ENCODE assay signal across 9 cellular contexts in genomic region chr2:133884739-133885381, GRCh38.
DNase-seq lines count a peak whose midpoint lies in the region; ATAC-seq and TF ChIP-seq lines count a peak whose summit lies in the region.
"Had no signal": no experiment of that assay in that cellular context is flagged by ENCODE, and none has a peak within 500 bp of the region (broad histone marks: within the 10 kb centered on the region; RNA-seq: fewer than 3 reads in every experiment).

No MANE protein-coding gene starts in this region.

- TF ChIP-seq CTCF in BE2C (IDR thresholded peaks at IDR 0.05; ENCODE audit: low read depth, low read length) (peak; percentile 31), GM13977 (IDR thresholded peaks at IDR 0.05; ENCODE audit: extremely low read depth, insufficient read depth, missing control alignments) (peak; percentile 41), esophagus muscularis mucosa (IDR thresholded peaks at IDR 0.05) (no peak)

- no peaks in the 10 kb centered on the region for H3K9me3 ChIP-seq in BE2C
- no peaks in the 10 kb centered on the region for H3K9me3 ChIP-seq in esophagus muscularis mucosa

- no peak for TF ChIP-seq POLR2A in esophagus muscularis mucosa (IDR thresholded peaks at IDR 0.05; ENCODE audit: low read depth)

- intact Hi-C loops in esophagus muscularis mucosa (cut with DNase I): loop anchor here (5.0 to 10.0 kb wide), 3 partner anchors 362 to 1010 kb away; no protein-coding TSS in a partner anchor

- H3K27me3 ChIP-seq in BE2C: no peaks in the 10 kb centered on the region
- H3K27me3 ChIP-seq in esophagus muscularis mucosa: no peaks in the 10 kb centered on the region

- WGBS in esophagus muscularis mucosa: 72% methylated on average over 2 of the region's 2 CpGs

- no peaks in the 10 kb centered on the region for H3K4me1 ChIP-seq in BE2C
- peaks cover 0 to 17% (median 15%) of the 10 kb centered on the region in 4 donors for H3K4me1 ChIP-seq in esophagus muscularis mucosa

- no peak overlapping the region for H3K27ac ChIP-seq in esophagus muscularis mucosa (replicated peaks in 1 of 4)

- no peaks in the 10 kb centered on the region for H3K36me3 ChIP-seq in BE2C
- no peaks in the 10 kb centered on the region for H3K36me3 ChIP-seq in esophagus muscularis mucosa

- ATAC-seq in GM18511 (IDR thresholded peaks at IDR 0.05; ENCODE audit: unreplicated experiment): no peak
- no peak for ATAC-seq in GM21717 (IDR thresholded peaks at IDR 0.05; ENCODE audit: unreplicated experiment)

- no peak for DNase-seq in BE2C
- peak; percentile 34 for DNase-seq in GM13977 (ENCODE audit: low spot score)
- DNase-seq in SHP77 treated with DMSO at 0.1 percent for 48 hours (lab: John Stamatoyannopoulos, UW): peak; percentile 9
- peak; percentile 26 for DNase-seq in iPS-NIHi7 (ENCODE audit: extremely low spot score)
- DNase-seq in esophagus muscularis mucosa (ENCODE audit: extremely low spot score): no peak
- DNase-seq in LoVo (ENCODE audit: low spot score): no peak
- DNase-seq: NCI-H2081 had no signal

- TF ChIP-seq EP300 in esophagus muscularis mucosa (IDR thresholded peaks at IDR 0.05): no peak

- H3K4me3 ChIP-seq in BE2C (ENCODE audit: low read depth, low read length) (no peak overlapping the region), esophagus muscularis mucosa (no peak overlapping the region)

- in situ Hi-C loops in GM13977 (cut with MboI; ENCODE audit: low pct_unique_long_range_greater_than_20kb, low sequenced_read_pairs, unreplicated experiment): no loop called here

Comparison
In these comparisons a context has a peak if more than half of its experiments do, and no peak if none do; other contexts are left out.
1. DNase-seq: peak in GM13977 (single experiment), SHP77 treated with DMSO at 0.1 percent for 48 hours (single experiment) and iPS-NIHi7 (single experiment); none in BE2C (single experiment), esophagus muscularis mucosa (single experiment) and LoVo (single experiment).
2. CTCF ChIP-seq: peak in BE2C (single experiment) and GM13977 (single experiment); none in esophagus muscularis mucosa (0 of 3).